In genomic region chr13:109760951-109761350, GRCh38 we compare ENCODE assay signal across 28 cellular contexts. TPM values are rescaled to one million over a fixed set of nuclear protein-coding genes. Genes with fewer than 3 reads are reported as not detected.
DNase-seq lines count a peak whose midpoint lies in the region; ATAC-seq and TF ChIP-seq lines count a peak whose summit lies in the region.
"Had no signal": no experiment of that assay in that cellular context is flagged by ENCODE, and none has a peak within 500 bp of the region (broad histone marks: within the 10 kb centered on the region; RNA-seq: fewer than 3 reads in every experiment).

No MANE protein-coding gene starts in this region.

- H3K14ac ChIP-seq in mesenchymal stem cell (ENCODE audit: low read length in 2 of 2): peak overlapping the region in 1 of 2 experiments; percentile 59

- H4K8ac ChIP-seq in mesenchymal stem cell (ENCODE audit: low read length): peak overlapping the region; percentile 58

- H2AFZ ChIP-seq in mesenchymal stem cell (ENCODE audit: low read depth, low read length): no peak overlapping the region
- H2AFZ ChIP-seq: GM23338 had no signal

- H3K4me2 ChIP-seq in mesenchymal stem cell (ENCODE audit: low read length, poor library complexity, severe bottlenecking): no peak overlapping the region
- H3K4me2 ChIP-seq: GM23338 had no signal

- H3K4me3 ChIP-seq in adrenal gland (no peak overlapping the region), mesenchymal stem cell (ENCODE audit: insufficient read depth in 1 of 2, low read depth in 1 of 2, low read length in 2 of 2) (no peak overlapping the region), subcutaneous abdominal adipose tissue (ENCODE audit: low read depth in 1 of 5, low read length in 5 of 5) (no peak overlapping the region)
- H3K4me3 ChIP-seq: GM12878, GM23338, HAP-1 had no signal

- H2BK120ac ChIP-seq in mesenchymal stem cell (ENCODE audit: low read depth, low read length): no peak overlapping the region

- intact Hi-C loops in adrenal gland (cut with DNase I): no loop called here

- peaks cover 32% of the 10 kb centered on the region for H3K79me1 ChIP-seq in mesenchymal stem cell (replicated peaks; ENCODE audit: low read length, poor library complexity, severe bottlenecking)

- CTCF ChIA-PET in activated CD4-positive, alpha-beta T cell treated with anti-CD3 and anti-CD28 coated beads, Interleukin-2, amount 10 ng/mL, durations not matched to agents 7 days and 5 days (lab: Charles Lee): interaction anchor here (0.7 kb wide), 1 partner anchor 800 kb away, joined by 4 read pairs; no protein-coding TSS in a partner anchor

- H3K27me3 ChIP-seq in adrenal gland (no peaks in the 10 kb centered on the region), mesenchymal stem cell (ENCODE audit: control insufficient read depth in 1 of 2, insufficient read depth in 1 of 2, low read length in 2 of 2) (no peaks in the 10 kb centered on the region), subcutaneous abdominal adipose tissue (ENCODE audit: control insufficient read depth in 5 of 5, insufficient read depth in 4 of 5, low read length in 5 of 5) (no peaks in the 10 kb centered on the region)

- DNase-seq in HCEC 1CT (peak; percentile 0), adrenal gland (peak in 3 of 7 donors; percentile 15 to 52 (median 24)), mesenchymal stem cell (no peak), NOMO-1 (lab: John Stamatoyannopoulos, UW; ENCODE audit: unreplicated experiment in 2 of 2) (no peak)
- no peak for DNase-seq in activated CD4-positive, alpha-beta T cell treated with anti-CD3 and anti-CD28 coated beads, Interleukin-2, amount 10 ng/mL, durations not matched to agents 7 days and 5 days
- DNase-seq: CD8-positive, alpha-beta memory T cell; DMS 273 treated with DMSO at 0.1 percent for 48 hours; DMS79; EL; GDM1; IMR-90; KG1; NCI-H1092; NCI-H1436; NCI-H187; NCI-H2081 treated with DMSO at 0.1 percent for 48 hours; NCI-H2171; NCI-H226; NCI-H510A; NCI-H69; PC-3; SHP77 had no signal

- peak in 1 of 2 donors; percentile 10 for TF ChIP-seq POLR2A in adrenal gland (IDR thresholded peaks at IDR 0.05)

- H3K4me1 ChIP-seq in adrenal gland (replicated peaks in 1 of 2) (peaks cover 27 to 91% of the 10 kb centered on the region in 2 donors), mesenchymal stem cell (ENCODE audit: control insufficient read depth, insufficient read depth, low read depth, low read length) (peaks cover 8% of the 10 kb centered on the region), subcutaneous abdominal adipose tissue (ENCODE audit: control insufficient read depth in 5 of 5, insufficient read depth in 5 of 5, low read length in 5 of 5) (peaks cover 0 to 67% (median 23%) of the 10 kb centered on the region in 5 donors)
- H3K4me1 ChIP-seq: HAP-1 had no signal

- H3K36me3 Mint-ChIP-seq in activated CD4-positive, alpha-beta T cell treated with anti-CD3 and anti-CD28 coated beads, Interleukin-2, amount 10 ng/mL, durations not matched to agents 7 days and 5 days (ENCODE audit: low read depth): no peaks in the 10 kb centered on the region

- no peaks in the 10 kb centered on the region for H3K27me3 Mint-ChIP-seq in activated CD4-positive, alpha-beta T cell treated with anti-CD3 and anti-CD28 coated beads, Interleukin-2, amount 10 ng/mL, durations not matched to agents 7 days and 5 days
- H3K27me3 Mint-ChIP-seq: CD8-positive, alpha-beta memory T cell had no signal

- H2BK15ac ChIP-seq in mesenchymal stem cell (ENCODE audit: low read depth, poor library complexity, severe bottlenecking): no peak overlapping the region

- peaks cover 11% of the 10 kb centered on the region for H3K4me1 Mint-ChIP-seq in activated CD4-positive, alpha-beta T cell treated with anti-CD3 and anti-CD28 coated beads, Interleukin-2, amount 10 ng/mL, durations not matched to agents 7 days and 5 days

- H3K9me3 ChIP-seq in adrenal gland (replicated peaks in 1 of 3): no peaks in the 10 kb centered on the region
- no peaks in the 10 kb centered on the region for H3K9me3 ChIP-seq in mesenchymal stem cell (ENCODE audit: control insufficient read depth, low read length)
- H3K9me3 ChIP-seq in subcutaneous abdominal adipose tissue (ENCODE audit: control insufficient read depth in 5 of 5, low read length in 5 of 5): no peaks in the 10 kb centered on the region
- H3K9me3 ChIP-seq: HAP-1 had no signal

- H3K27ac Mint-ChIP-seq in activated CD4-positive, alpha-beta T cell treated with anti-CD3 and anti-CD28 coated beads, Interleukin-2, amount 10 ng/mL, durations not matched to agents 7 days and 5 days: no peak overlapping the region
- H3K27ac Mint-ChIP-seq: CD8-positive, alpha-beta memory T cell; GM23338 had no signal

- H3K9me3 Mint-ChIP-seq in activated CD4-positive, alpha-beta T cell treated with anti-CD3 and anti-CD28 coated beads, Interleukin-2, amount 10 ng/mL, durations not matched to agents 7 days and 5 days: no peaks in the 10 kb centered on the region
- H3K9me3 Mint-ChIP-seq: CD8-positive, alpha-beta memory T cell; GM23338 had no signal

- H3K9ac ChIP-seq in mesenchymal stem cell (ENCODE audit: low read length) (no peak overlapping the region), subcutaneous abdominal adipose tissue (ENCODE audit: low read length in 5 of 5) (peak overlapping the region in 2 of 5 donors; percentile 3 to 8)

- H3K4me3 Mint-ChIP-seq in activated CD4-positive, alpha-beta T cell treated with anti-CD3 and anti-CD28 coated beads, Interleukin-2, amount 10 ng/mL, durations not matched to agents 7 days and 5 days: no peak overlapping the region
- H3K4me3 Mint-ChIP-seq: CD14-positive monocyte; CD8-positive, alpha-beta memory T cell; GM23338 had no signal

- POLR2A ChIA-PET in activated CD4-positive, alpha-beta T cell treated with anti-CD3 and anti-CD28 coated beads, Interleukin-2, amount 10 ng/mL, durations not matched to agents 7 days and 5 days (lab: Charles Lee): no interaction called here

- H2AK5ac ChIP-seq in mesenchymal stem cell (ENCODE audit: low read length, severe bottlenecking): peak overlapping the region; percentile 28

- H3K23ac ChIP-seq in mesenchymal stem cell (ENCODE audit: low read length in 2 of 2): no peak overlapping the region

- 73 to 79% (median 76%) methylated on average over 7 to 8 of the region's 8 CpGs for WGBS in adrenal gland, 4 donors
- WGBS in mesenchymal stem cell: 90% methylated on average over 8 of the region's 8 CpGs

- no peak for ATAC-seq in HG02610 (IDR thresholded peaks at IDR 0.05; ENCODE audit: unreplicated experiment)
- ATAC-seq: GM12878, GM23338, PC-3 had no signal

- peak overlapping the region in 1 of 2 experiments; percentile 52 for H2BK12ac ChIP-seq in mesenchymal stem cell (ENCODE audit: low read length in 2 of 2)

- no peak for TF ChIP-seq CTCF in adrenal gland (IDR thresholded peaks at IDR 0.05)

- H3K27ac ChIP-seq in adrenal gland (peak overlapping the region in 4 of 5 donors; percentile 11 to 66 (median 39)), mesenchymal stem cell (ENCODE audit: low read length, poor library complexity, severe bottlenecking) (no peak overlapping the region), subcutaneous abdominal adipose tissue (ENCODE audit: low read depth, low read length) (peak overlapping the region; percentile 76)

- no peak overlapping the region for H4K91ac ChIP-seq in mesenchymal stem cell (ENCODE audit: low read length)

- peak overlapping the region in 1 of 2 experiments; percentile 50 for H3K4ac ChIP-seq in mesenchymal stem cell (ENCODE audit: low read depth in 1 of 2, low read length in 2 of 2)

- H3K36me3 ChIP-seq in adrenal gland (replicated peaks in 1 of 2) (peaks cover 0 to 1% of the 10 kb centered on the region in 2 donors), mesenchymal stem cell (ENCODE audit: control insufficient read depth in 1 of 2, insufficient read depth in 2 of 2, low read depth in 1 of 2, low read length in 2 of 2) (peaks cover 2 to 5% of the 10 kb centered on the region in 2 experiments), subcutaneous abdominal adipose tissue (ENCODE audit: control insufficient read depth in 5 of 5, insufficient read depth in 5 of 5, low read length in 5 of 5) (peaks cover 2 to 10% (median 3%) of the 10 kb centered on the region in 5 donors)
- H3K36me3 ChIP-seq: HAP-1 had no signal

- H2BK5ac ChIP-seq in mesenchymal stem cell (ENCODE audit: low read depth, low read length, poor library complexity, severe bottlenecking): no peak overlapping the region

- no peak overlapping the region for H3K18ac ChIP-seq in mesenchymal stem cell (ENCODE audit: low read depth in 1 of 2, low read length in 2 of 2)

RNA-seq across cellular contexts. Expression of gene IRS2, which starts 25.4 kb away (rescaled TPM):
- total RNA-seq in adrenal gland: 10 to 100 TPM; 43.4 to 84.2 (median 50.2) TPM
- 10 to 100 TPM; 11.3 to 15.1 (median 12.8) TPM for polyA plus RNA-seq in adrenal gland
- 3.5 TPM for polyA plus RNA-seq in mesenchymal stem cell (2013, experiment 1 of 2)
- 3.5 TPM for polyA plus RNA-seq in mesenchymal stem cell (2013, experiment 2 of 2)
- total RNA-seq in activated CD4-positive, alpha-beta T cell treated with anti-CD3 and anti-CD28 coated beads, Interleukin-2, amount 10 ng/mL, durations not matched to agents 7 days and 5 days: 1 to 10 TPM; 3.4 to 4.2 TPM

Comparison
In these comparisons a context has a peak if more than half of its experiments do, and no peak if none do; other contexts are left out.
1. RNA of gene IRS2, which starts 25.4 kb away (total RNA-seq): 43.4 to 84.2 TPM in adrenal gland; 3.4 to 4.2 TPM in activated CD4-positive, alpha-beta T cell treated with anti-CD3 and anti-CD28 coated beads, Interleukin-2, amount 10 ng/mL, durations not matched to agents 7 days and 5 days; every median in the first group is over 4 times any median in the second.